In the genomic region with DNA sequence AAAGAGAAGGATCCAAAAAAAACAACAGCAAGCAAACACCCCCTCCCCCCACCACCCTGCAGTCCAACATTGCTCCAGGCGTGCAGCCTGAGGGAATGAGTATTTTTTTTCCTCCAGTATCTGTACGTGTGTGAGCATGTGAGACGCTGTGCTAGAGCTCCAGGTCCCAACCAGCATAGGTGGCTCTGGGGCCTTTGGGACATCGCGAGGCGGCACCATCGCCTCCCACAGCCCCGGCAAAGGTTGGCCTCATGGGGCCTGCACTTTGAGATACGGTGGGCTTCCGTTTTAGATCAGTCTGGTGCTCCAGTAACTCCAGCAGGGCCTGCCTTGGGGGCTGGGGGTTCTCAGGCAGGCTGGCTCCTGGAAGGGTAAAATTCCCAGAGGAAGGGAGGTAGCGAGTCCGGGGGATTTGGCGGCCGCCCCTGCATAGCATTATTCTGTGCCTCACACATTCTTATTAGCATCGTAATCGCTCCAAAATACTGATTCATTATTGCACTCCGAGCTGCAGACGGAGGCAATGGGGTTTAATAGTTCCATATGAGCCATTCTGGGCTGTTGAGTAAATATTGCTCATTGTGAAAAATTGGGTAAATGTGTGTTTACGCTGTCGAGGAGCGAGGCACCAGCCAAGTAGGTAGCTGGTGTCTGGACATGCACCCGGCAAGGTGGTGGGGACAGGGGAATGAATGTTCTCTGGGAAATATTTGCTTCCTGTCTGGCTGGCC, we compare ENCODE assay signal across 1 cellular context.
TF ChIP-seq lines count a peak whose summit lies in the region.

No MANE protein-coding gene starts in this region.

TF ChIP-seq in A549, 52 proteins besides CTCF, POLR2A, EP300 and RAD21 (continued from another document):
- TF ChIP-seq RCOR1 (IDR thresholded peaks at IDR 0.05; ENCODE audit: low read depth, low read length) (no peak), FOXS1 (CRISPR knock-in tag; IDR thresholded peaks at IDR 0.05) (peak; percentile 75; the same call in 1 of the 2 replicates), NFE2L2 (conservative IDR thresholded peaks at IDR 0.05; ENCODE audit: low read length) (no peak), HOXB5 (CRISPR knock-in tag; IDR thresholded peaks at IDR 0.05) (0 out of 2 replicates have a peak, but pooled peaks have one; percentile 15), JUNB (IDR thresholded peaks at IDR 0.05) (peak; percentile 88), JUN (IDR thresholded peaks at IDR 0.05) (peak; percentile 73 to 81), RFX5 (IDR thresholded peaks at IDR 0.05) (no peak)
- TF ChIP-seq, protein P1, sequence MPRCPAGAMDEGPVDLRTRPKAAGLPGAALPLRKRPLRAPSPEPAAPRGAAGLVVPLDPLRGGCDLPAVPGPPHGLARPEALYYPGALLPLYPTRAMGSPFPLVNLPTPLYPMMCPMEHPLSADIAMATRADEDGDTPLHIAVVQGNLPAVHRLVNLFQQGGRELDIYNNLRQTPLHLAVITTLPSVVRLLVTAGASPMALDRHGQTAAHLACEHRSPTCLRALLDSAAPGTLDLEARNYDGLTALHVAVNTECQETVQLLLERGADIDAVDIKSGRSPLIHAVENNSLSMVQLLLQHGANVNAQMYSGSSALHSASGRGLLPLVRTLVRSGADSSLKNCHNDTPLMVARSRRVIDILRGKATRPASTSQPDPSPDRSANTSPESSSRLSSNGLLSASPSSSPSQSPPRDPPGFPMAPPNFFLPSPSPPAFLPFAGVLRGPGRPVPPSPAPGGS (IDR thresholded peaks at IDR 0.05), result 0 out of 3 replicates have a peak, but pooled peaks have one; percentile 60
TF ChIP-seq in A549: peak in this region for 11.
